In genomic region chr1:235832011-235832410, GRCh38 we compare ENCODE assay signal across 1 cellular context.
TF ChIP-seq lines count a peak whose summit lies in the region.

No MANE protein-coding gene starts in this region.

TF ChIP-seq in GM12878, 131 proteins besides CTCF, POLR2A, EP300 and RAD21 (continued from another document):
- TF ChIP-seq IRF5 (IDR thresholded peaks at IDR 0.05; ENCODE audit: borderline replicate concordance): no peak
- no peak for TF ChIP-seq SUPT20H (IDR thresholded peaks at IDR 0.05; ENCODE audit: borderline replicate concordance, control insufficient read depth, low read depth, low read length)
- no peak for TF ChIP-seq IKZF1 (conservative IDR thresholded peaks at IDR 0.05)
- no peak for TF ChIP-seq KLF5 (IDR thresholded peaks at IDR 0.05; ENCODE audit: partially characterized antibody)
- no peak for TF ChIP-seq CBFB (IDR thresholded peaks at IDR 0.05; ENCODE audit: low read depth)
- no peak for TF ChIP-seq SUZ12 (IDR thresholded peaks at IDR 0.05; ENCODE audit: unreplicated experiment)
- TF ChIP-seq YBX1 (IDR thresholded peaks at IDR 0.05): no peak
- no peak for TF ChIP-seq SREBF2 (IDR thresholded peaks at IDR 0.05; ENCODE audit: low read length)
- TF ChIP-seq ASH2L (IDR thresholded peaks at IDR 0.05; ENCODE audit: borderline replicate concordance, low read depth): no peak
